In the genomic region with DNA sequence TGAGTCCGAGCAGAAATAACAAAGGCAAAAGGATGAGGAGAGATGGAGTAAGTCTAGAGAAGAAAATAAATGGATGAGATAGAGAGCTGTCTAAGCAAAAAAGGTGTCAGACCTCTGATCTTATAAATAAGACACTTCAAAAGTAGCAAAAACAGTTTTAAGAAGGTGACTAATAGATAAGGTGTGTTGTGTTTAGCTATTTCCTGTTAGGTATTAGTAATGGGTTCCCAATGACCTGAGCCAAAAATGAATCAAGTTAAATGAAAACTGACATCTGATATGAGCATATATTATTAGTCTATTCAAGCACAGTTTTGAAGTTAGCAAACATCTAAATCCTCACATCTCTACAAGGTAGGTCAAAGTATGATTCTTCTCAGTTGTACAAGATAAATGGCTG, we compare ENCODE assay signal across 7 cellular contexts.
"Had no signal": no experiment of that assay in that cellular context is flagged by ENCODE, and none has a peak within 500 bp of the region (broad histone marks: within the 10 kb centered on the region; RNA-seq: fewer than 3 reads in every experiment).

No MANE protein-coding gene starts in this region.

- H3K4me1 ChIP-seq: colonic mucosa, gastrocnemius medialis, heart right ventricle had no signal

- ATAC-seq: gastrocnemius medialis, heart right ventricle, left ventricle myocardium superior had no signal

- DNase-seq: activated CD4-positive, alpha-beta T cell treated with anti-CD3 and anti-CD28 coated beads for 48 hours; colonic mucosa; gastrocnemius medialis; heart right ventricle; left ventricle myocardium superior; stimulated activated CD4-positive, alpha-beta T cell treated with anti-CD3 and anti-CD28 coated beads, Interleukin-2, amount 100 ng/mL, for 48 hours had no signal

- H3K27ac ChIP-seq: colonic mucosa, gastrocnemius medialis, heart right ventricle had no signal

- H3K9me3 ChIP-seq: colonic mucosa, gastrocnemius medialis, heart right ventricle had no signal

- H3K4me1 Mint-ChIP-seq: neural crest cell had no signal

- H3K4me3 Mint-ChIP-seq: neural crest cell had no signal

- H3K27me3 ChIP-seq: colonic mucosa, gastrocnemius medialis, heart right ventricle had no signal

- H3K9me3 Mint-ChIP-seq: neural crest cell had no signal

- H3K4me3 ChIP-seq: colonic mucosa, gastrocnemius medialis, heart right ventricle had no signal
